In genomic region chr5:10337986-10338385, GRCh38 we compare ENCODE assay signal across 26 cellular contexts. TPM values are rescaled to one million over a fixed set of nuclear protein-coding genes. Genes with fewer than 3 reads are reported as not detected.
DNase-seq lines count a peak whose midpoint lies in the region; ATAC-seq, FAIRE-seq and TF ChIP-seq lines count a peak whose summit lies in the region.
"Had no signal": no experiment of that assay in that cellular context is flagged by ENCODE, and none has a peak within 500 bp of the region (broad histone marks: within the 10 kb centered on the region; RNA-seq: fewer than 3 reads in every experiment).

No MANE protein-coding gene starts in this region.

- no peak overlapping the region for H3K14ac ChIP-seq in H1 (ENCODE audit: insufficient read length)

- H2AK5ac ChIP-seq in H1 (ENCODE audit: low read depth, low read length): no peak overlapping the region

- no peak overlapping the region for H4K5ac ChIP-seq in H1 (ENCODE audit: insufficient read length, low read depth, low read length)

- H3K4me1 ChIP-seq in H1 (replicated peaks in 1 of 4; ENCODE audit: control insufficient read depth in 3 of 4, insufficient read depth in 4 of 4, low read length in 3 of 4) (peaks cover 0 to 14% (median 6%) of the 10 kb centered on the region in 4 experiments; a peak in 5 of 7 replicates), neural progenitor cell (peaks cover 20% of the 10 kb centered on the region)

- no peak overlapping the region for H2BK15ac ChIP-seq in H1 (ENCODE audit: low read length)

- H3K23me2 ChIP-seq in H1 (ENCODE audit: low read depth, low read length): peaks cover 5% of the 10 kb centered on the region; the same call in 1 of the 2 replicates

- H3K9ac ChIP-seq in H1 (replicated peaks in 1 of 4; ENCODE audit: extremely low read depth in 1 of 4, low read depth in 3 of 4, low read length in 3 of 4) (no peak overlapping the region), neural progenitor cell (no peak overlapping the region)
- H3K9ac ChIP-seq: SK-N-SH had no signal

- WGBS in H1 (ENCODE audit: extremely low coverage in 1 of 2, insufficient coverage in 1 of 2, insufficient read length in 1 of 2, insufficient replicate concordance in 2 of 2, low coverage in 1 of 2, low lambda C conversion rate in 2 of 2, missing lambda C conversion rate in 1 of 2), 2 experiments: 92% methylated on average over 4 of the region's 4 CpGs; no CpG with 5 or more reads in 1 of the 2 experiments

- H3K4me2 ChIP-seq in H1 (ENCODE audit: insufficient read depth in 1 of 2, low read depth in 2 of 2, low read length in 2 of 2): no peak overlapping the region
- no peak overlapping the region for H3K4me2 ChIP-seq in neural progenitor cell
- H3K4me2 ChIP-seq: SK-N-SH had no signal

- H2BK12ac ChIP-seq in H1 (ENCODE audit: low read depth, low read length): peak overlapping the region; percentile 75; the same call in 1 of the 2 replicates

- H3K27me3 Mint-ChIP-seq in activated CD4-positive, alpha-beta T cell treated with anti-CD3 and anti-CD28 coated beads, Interleukin-2, amount 10 ng/mL, durations not matched to agents 24 days and 14 days: peaks cover 26% of the 10 kb centered on the region
- H3K27me3 Mint-ChIP-seq in activated CD4-positive, alpha-beta T cell treated with anti-CD3 and anti-CD28 coated beads for 36 hours: peaks cover 17% of the 10 kb centered on the region
- H3K27me3 Mint-ChIP-seq in neural progenitor cell (ENCODE audit: insufficient read depth, low read depth): peaks cover 30% of the 10 kb centered on the region

- peaks cover 14% of the 10 kb centered on the region for H3F3A ChIP-seq in neural progenitor cell (ENCODE audit: low read depth)

- no peak overlapping the region for H2AFZ ChIP-seq in H1 (ENCODE audit: low read length)
- H2AFZ ChIP-seq in neural progenitor cell (replicated peaks): no peak overlapping the region

- no peak overlapping the region for H3K4me3 ChIP-seq in H1 (ENCODE audit: extremely low read depth in 1 of 4, insufficient read depth in 2 of 4, low read depth in 3 of 4, low read length in 4 of 4)
- no peak overlapping the region for H3K4me3 ChIP-seq in neural progenitor cell

- no peak for ATAC-seq in activated CD4-positive, alpha-beta T cell treated with anti-CD3 and anti-CD28 coated beads for 36 hours
- ATAC-seq: PC-3 had no signal

- H3K27ac Mint-ChIP-seq in activated CD4-positive, alpha-beta T cell treated with anti-CD3 and anti-CD28 coated beads, Interleukin-2, amount 10 ng/mL, durations not matched to agents 24 days and 14 days: no peak overlapping the region
- H3K27ac Mint-ChIP-seq in activated CD4-positive, alpha-beta T cell treated with anti-CD3 and anti-CD28 coated beads for 36 hours: no peak overlapping the region
- peak overlapping the region; percentile 98 for H3K27ac Mint-ChIP-seq in neural progenitor cell
- H3K27ac Mint-ChIP-seq: CD14-positive monocyte had no signal

- no peaks in the 10 kb centered on the region for H3K36me3 Mint-ChIP-seq in activated CD4-positive, alpha-beta T cell treated with anti-CD3 and anti-CD28 coated beads, Interleukin-2, amount 10 ng/mL, durations not matched to agents 24 days and 14 days (ENCODE audit: low read depth)
- H3K36me3 Mint-ChIP-seq in activated CD4-positive, alpha-beta T cell treated with anti-CD3 and anti-CD28 coated beads for 36 hours (ENCODE audit: low read depth): no peaks in the 10 kb centered on the region
- H3K36me3 Mint-ChIP-seq in neural progenitor cell: peaks cover 5% of the 10 kb centered on the region
- H3K36me3 Mint-ChIP-seq: CD8-positive, alpha-beta memory T cell had no signal

- H2BK20ac ChIP-seq in H1 (ENCODE audit: low read length): no peak overlapping the region

- no peak overlapping the region for H2BK5ac ChIP-seq in H1 (ENCODE audit: low read depth, low read length)

- H3K4ac ChIP-seq in H1 (replicated peaks; ENCODE audit: insufficient read length, low read depth, low read length): no peak overlapping the region

- CTCF ChIA-PET in activated CD4-positive, alpha-beta T cell treated with anti-CD3 and anti-CD28 coated beads for 36 hours (lab: Charles Lee): no interaction called here
- CTCF ChIA-PET in H1 (lab: Charles Lee; ENCODE audit: partially characterized antibody): interaction anchor here (1.0 to 1.3 kb wide), 3 partner anchors 27 to 55 kb away, joined by 4 to 5 read pairs (median 4); no protein-coding TSS in a partner anchor

- no peak for TF ChIP-seq RAD21 in H1 (IDR thresholded peaks at IDR 0.05 in 1 of 2, conservative IDR thresholded peaks at IDR 0.05 in 1 of 2; ENCODE audit: low read depth in 2 of 2, low read length in 2 of 2)

- intact Hi-C loops in activated CD4-positive, alpha-beta T cell treated with anti-CD3 and anti-CD28 coated beads, Interleukin-2, amount 10 ng/mL, durations not matched to agents 24 days and 14 days (cut with micrococcal nuclease): no loop called here
- intact Hi-C loops in activated CD4-positive, alpha-beta T cell treated with anti-CD3 and anti-CD28 coated beads for 36 hours (cut with DNase I, micrococcal nuclease): no loop called here

- TF ChIP-seq EP300 in H1 (IDR thresholded peaks at IDR 0.05; ENCODE audit: borderline replicate concordance in 1 of 2, low read depth in 2 of 2, low read length in 2 of 2): no peak

- no peak overlapping the region for H3K23ac ChIP-seq in H1 (ENCODE audit: insufficient read length)

- H3K4me3 Mint-ChIP-seq in activated CD4-positive, alpha-beta T cell treated with anti-CD3 and anti-CD28 coated beads, Interleukin-2, amount 10 ng/mL, durations not matched to agents 24 days and 14 days: no peak overlapping the region
- no peak overlapping the region for H3K4me3 Mint-ChIP-seq in activated CD4-positive, alpha-beta T cell treated with anti-CD3 and anti-CD28 coated beads for 36 hours
- peak overlapping the region; percentile 56 for H3K4me3 Mint-ChIP-seq in neural progenitor cell
- H3K4me3 Mint-ChIP-seq: CD14-positive monocyte; CD8-positive, alpha-beta memory T cell had no signal

- H4K20me1 ChIP-seq in H1 (replicated peaks in 1 of 2; ENCODE audit: control insufficient read depth in 1 of 2, insufficient read depth in 2 of 2, low read length in 2 of 2) (no peaks in the 10 kb centered on the region), neural progenitor cell (ENCODE audit: low read depth) (no peaks in the 10 kb centered on the region)

- H3K79me2 ChIP-seq in H1 (ENCODE audit: control insufficient read depth in 1 of 2, insufficient read depth in 2 of 2, low read length in 2 of 2): no peaks in the 10 kb centered on the region
- no peaks in the 10 kb centered on the region for H3K79me2 ChIP-seq in neural progenitor cell (ENCODE audit: low read depth)

- no peak overlapping the region for H2BK120ac ChIP-seq in H1 (replicated peaks; ENCODE audit: low read depth, low read length)

- POLR2A ChIA-PET in activated CD4-positive, alpha-beta T cell treated with anti-CD3 and anti-CD28 coated beads for 36 hours (lab: Charles Lee): no interaction called here
- POLR2A ChIA-PET in H1 (lab: Charles Lee; ENCODE audit: partially characterized antibody): interaction anchor here (0.7 kb wide), 1 partner anchor 33 kb away, joined by 3 read pairs; no protein-coding TSS in a partner anchor

- DNase-seq in NCI-H2029 treated with DMSO at 0.1 percent for 48 hours (lab: John Stamatoyannopoulos, UW) (peak; percentile 26), NCI-H2029 (lab: John Stamatoyannopoulos, UW) (no peak), H1 (ENCODE audit: low read depth in 1 of 2, low spot score in 2 of 2) (peak in 1 of 2 experiments; percentile 33), neural progenitor cell (ENCODE audit: low spot score) (no peak), DMS53 treated with DMSO at 0.1 percent for 48 hours (lab: John Stamatoyannopoulos, UW; ENCODE audit: unreplicated experiment) (no peak)
- DNase-seq in activated CD4-positive, alpha-beta T cell treated with anti-CD3 and anti-CD28 coated beads, Interleukin-2, amount 10 ng/mL, durations not matched to agents 24 days and 14 days: peak; percentile 46
- no peak for DNase-seq in activated CD4-positive, alpha-beta T cell treated with anti-CD3 and anti-CD28 coated beads for 36 hours
- no peak for DNase-seq in activated T-cell treated with anti-CD3 and anti-CD28 coated beads, Interleukin-2, amount 50 U/mL, for 48 hours
- DNase-seq: BE2C; Calu3; CD8-positive, alpha-beta memory T cell; DND-41; Karpas-422; NCI-H1105; NCI-H1930; NCI-H446 treated with DMSO at 0.1 percent for 48 hours; NCI-H526; PC-3; SW 1271 had no signal

- no peaks in the 10 kb centered on the region for H3K79me1 ChIP-seq in H1 (ENCODE audit: low read depth, low read length)

- no peak overlapping the region for H3K27ac ChIP-seq in H1 (ENCODE audit: low read depth, low read length)
- H3K27ac ChIP-seq in neural progenitor cell: no peak overlapping the region
- H3K27ac ChIP-seq: 22Rv1, HL-60 had no signal

- no peak overlapping the region for H3K56ac ChIP-seq in H1 (replicated peaks; ENCODE audit: insufficient read length, low read depth, low read length)

- no peaks in the 10 kb centered on the region for H3K9me3 Mint-ChIP-seq in activated CD4-positive, alpha-beta T cell treated with anti-CD3 and anti-CD28 coated beads, Interleukin-2, amount 10 ng/mL, durations not matched to agents 24 days and 14 days
- no peaks in the 10 kb centered on the region for H3K9me3 Mint-ChIP-seq in activated CD4-positive, alpha-beta T cell treated with anti-CD3 and anti-CD28 coated beads for 36 hours (ENCODE audit: low read depth)
- no peaks in the 10 kb centered on the region for H3K9me3 Mint-ChIP-seq in neural progenitor cell
- H3K9me3 Mint-ChIP-seq: CD8-positive, alpha-beta memory T cell had no signal

- no peak overlapping the region for H4K8ac ChIP-seq in H1 (ENCODE audit: extremely low read depth, insufficient read depth, low read length)

- H4K91ac ChIP-seq in H1 (replicated peaks; ENCODE audit: insufficient read length, low read length): no peak overlapping the region

- TF ChIP-seq POLR2A in H1 (IDR thresholded peaks at IDR 0.05; ENCODE audit: control extremely low read depth in 1 of 2, low read depth in 2 of 2, low read length in 2 of 2): no peak

- H3K9me3 ChIP-seq in H1 (ENCODE audit: insufficient read depth in 2 of 2, low read depth in 1 of 2, low read length in 1 of 2): no peaks in the 10 kb centered on the region
- H3K9me3 ChIP-seq in neural progenitor cell (ENCODE audit: low read depth): no peaks in the 10 kb centered on the region
- H3K9me3 ChIP-seq: BE2C, SK-N-SH had no signal

- peaks cover 4% of the 10 kb centered on the region for H3K4me1 Mint-ChIP-seq in activated CD4-positive, alpha-beta T cell treated with anti-CD3 and anti-CD28 coated beads, Interleukin-2, amount 10 ng/mL, durations not matched to agents 24 days and 14 days
- H3K4me1 Mint-ChIP-seq in activated CD4-positive, alpha-beta T cell treated with anti-CD3 and anti-CD28 coated beads for 36 hours: peaks cover 5% of the 10 kb centered on the region
- H3K4me1 Mint-ChIP-seq in neural progenitor cell: peaks cover 36% of the 10 kb centered on the region

- no peak for TF ChIP-seq CTCF in H1 (IDR thresholded peaks at IDR 0.05; ENCODE audit: control extremely low read depth in 1 of 3, insufficient read depth in 1 of 3, low read depth in 1 of 3, low read length in 3 of 3)
- no peak for TF ChIP-seq CTCF in neural progenitor cell (IDR thresholded peaks at IDR 0.05)

- H3K36me3 ChIP-seq in H1 (ENCODE audit: control insufficient read depth in 2 of 4, insufficient read depth in 4 of 4, low read length in 3 of 4): no peaks in the 10 kb centered on the region
- H3K36me3 ChIP-seq in neural progenitor cell: no peaks in the 10 kb centered on the region
- H3K36me3 ChIP-seq: BE2C had no signal

- no peak for FAIRE-seq in H1 (lab: Jason Lieb, UNC)
- FAIRE-seq: GM12892, GM19239, H54 had no signal

- no peak overlapping the region for H3K18ac ChIP-seq in H1 (ENCODE audit: extremely low read depth, low read length)

- H3K27me3 ChIP-seq in H1 (replicated peaks in 1 of 4; ENCODE audit: control insufficient read depth in 3 of 4, extremely low read depth in 1 of 4, insufficient read depth in 3 of 4, low read length in 3 of 4): peaks cover 10 to 21% (median 20%) of the 10 kb centered on the region in 4 experiments
- peaks cover 30% of the 10 kb centered on the region for H3K27me3 ChIP-seq in neural progenitor cell
- H3K27me3 ChIP-seq: BE2C had no signal

RNA-seq across cellular contexts. Expression of gene MARCHF6, which starts 15.5 kb away (rescaled TPM):
- total RNA-seq in activated CD4-positive, alpha-beta T cell treated with anti-CD3 and anti-CD28 coated beads, Interleukin-2, amount 10 ng/mL, durations not matched to agents 24 days and 14 days: 106 and 113 TPM in 2 replicates
- total RNA-seq in activated CD4-positive, alpha-beta T cell treated with anti-CD3 and anti-CD28 coated beads for 36 hours: 10 to 100 TPM; 67.3 to 92.2 TPM
- total RNA-seq in H1 (2021; fragmentation: NEBNext Ultra II Directional; extraction: Animal tissue kit (Norgen Biotek cat#: 25700)): 109 and 118 TPM in 2 replicates
- 74.1 and 93.1 TPM in 2 replicates for polyA plus RNA-seq in H1 (2011; rRNA removed)
- polyA plus RNA-seq in H1 (2011; cell fraction: cytosol; rRNA removed): 70.9 TPM
- 132 TPM for polyA plus RNA-seq in H1 (2011; cell fraction: nucleus; rRNA removed)
- polyA plus RNA-seq in H1 (2012, experiment 1 of 2): 76.9 to 93.3 TPM (median 86.9 TPM) in 4 replicates
- polyA plus RNA-seq in H1 (2012, experiment 2 of 2): 67.5 TPM
- 63.2 TPM for polyA plus RNA-seq in H1 (2013, experiment 1 of 2)
- 57.8 TPM for polyA plus RNA-seq in H1 (2013, experiment 2 of 2)
- 404 and 495 TPM in 2 replicates for polyA minus RNA-seq in H1 (2011; rRNA and poly(A)+ RNA removed)
- 108 TPM for polyA minus RNA-seq in H1 (2011; cell fraction: cytosol; rRNA and poly(A)+ RNA removed)
- 132 TPM for polyA minus RNA-seq in H1 (2011; cell fraction: nucleus; rRNA and poly(A)+ RNA removed)
- 90.2 and 151 TPM in 2 replicates for total RNA-seq in neural progenitor cell (ENCODE audit: low replicate concordance)

RNA-seq across cellular contexts. Expression of gene CMBL, which starts 30.3 kb away (rescaled TPM):
- 0.35 and 2.0 TPM in 2 replicates for total RNA-seq in activated CD4-positive, alpha-beta T cell treated with anti-CD3 and anti-CD28 coated beads, Interleukin-2, amount 10 ng/mL, durations not matched to agents 24 days and 14 days
- total RNA-seq in activated CD4-positive, alpha-beta T cell treated with anti-CD3 and anti-CD28 coated beads for 36 hours: under 1 TPM; 0.46 to 0.66 TPM
- 27.9 and 30.9 TPM in 2 replicates for total RNA-seq in H1 (2021; fragmentation: NEBNext Ultra II Directional; extraction: Animal tissue kit (Norgen Biotek cat#: 25700))
- polyA plus RNA-seq in H1 (2011; rRNA removed): 32.1 and 53.7 TPM in 2 replicates
- 35.9 TPM for polyA plus RNA-seq in H1 (2011; cell fraction: cytosol; rRNA removed)
- polyA plus RNA-seq in H1 (2011; cell fraction: nucleus; rRNA removed): 51.1 TPM
- 25.2 to 30.4 TPM (median 28.0 TPM) in 4 replicates for polyA plus RNA-seq in H1 (2012, experiment 1 of 2)
- polyA plus RNA-seq in H1 (2012, experiment 2 of 2): 17.6 TPM
- 26.0 TPM for polyA plus RNA-seq in H1 (2013, experiment 1 of 2)
- 24.3 TPM for polyA plus RNA-seq in H1 (2013, experiment 2 of 2)
- 29.8 and 34.2 TPM in 2 replicates for polyA minus RNA-seq in H1 (2011; rRNA and poly(A)+ RNA removed)
- polyA minus RNA-seq in H1 (2011; cell fraction: cytosol; rRNA and poly(A)+ RNA removed): 27.2 TPM
- 39.4 TPM for polyA minus RNA-seq in H1 (2011; cell fraction: nucleus; rRNA and poly(A)+ RNA removed)
- 11.3 and 11.6 TPM in 2 replicates for total RNA-seq in neural progenitor cell (ENCODE audit: low replicate concordance)

Comparison
In these comparisons a context has a peak if more than half of its experiments do, and no peak if none do; other contexts are left out.
1. DNase-seq: peak in NCI-H2029 treated with DMSO at 0.1 percent for 48 hours (single experiment) and activated CD4-positive, alpha-beta T cell treated with anti-CD3 and anti-CD28 coated beads, Interleukin-2, amount 10 ng/mL, durations not matched to agents 24 days and 14 days (single experiment); none in NCI-H2029 (single experiment), activated CD4-positive, alpha-beta T cell treated with anti-CD3 and anti-CD28 coated beads for 36 hours (single experiment), neural progenitor cell (single experiment), activated T-cell treated with anti-CD3 and anti-CD28 coated beads, Interleukin-2, amount 50 U/mL, for 48 hours (0 of 2) and DMS53 treated with DMSO at 0.1 percent for 48 hours (single experiment).